4 cellular contexts compared by ENCODE assay signal in the genomic region with DNA sequence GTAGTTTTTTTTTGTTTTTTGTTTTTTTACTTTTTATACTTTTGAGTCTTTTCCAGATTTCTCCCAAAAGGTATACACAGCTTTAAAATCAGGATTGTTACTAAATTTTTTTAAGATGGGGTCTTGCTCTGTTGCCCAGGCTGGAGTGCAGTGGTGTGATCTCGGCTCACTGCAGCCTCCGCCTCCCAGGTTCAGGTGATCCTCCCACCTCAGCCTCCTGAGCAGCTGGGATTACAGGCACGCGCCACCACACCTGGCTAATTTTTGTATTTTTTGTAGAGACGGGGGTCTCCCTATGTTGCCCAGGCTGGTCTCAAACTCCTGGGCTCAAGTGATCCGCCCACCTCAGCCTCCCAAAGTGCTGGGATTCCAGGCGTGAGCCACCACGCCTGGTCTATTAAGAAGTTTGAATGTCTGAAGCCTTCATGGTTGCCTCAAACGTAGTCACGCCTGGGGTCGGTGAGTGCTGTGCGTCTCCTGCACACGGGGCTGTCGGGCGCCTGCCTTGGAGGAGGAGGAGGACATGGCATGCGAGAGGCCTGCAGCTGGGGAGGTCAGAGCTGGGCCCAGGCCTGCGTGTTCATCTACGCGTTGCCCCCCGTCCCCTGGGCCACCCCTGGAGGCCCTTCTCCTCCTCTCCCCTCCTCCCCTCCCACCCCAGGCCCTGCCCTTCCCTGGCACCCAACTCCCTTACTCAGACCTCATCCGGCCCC. TPM values are rescaled to one million over a fixed set of nuclear protein-coding genes. Genes with fewer than 3 reads are reported as not detected.
"Had no signal": no experiment of that assay in that cellular context is flagged by ENCODE, and none has a peak within 500 bp of the region (broad histone marks: within the 10 kb centered on the region; RNA-seq: fewer than 3 reads in every experiment).

No MANE protein-coding gene starts in this region.

RNA-seq across cellular contexts. Expression of a gene that starts 10.8 kb away (rescaled TPM):
- total RNA-seq: H1, HT-29 had no signal
- polyA plus RNA-seq: GM23338, IgD-negative memory B cell had no signal
